In the genomic region with DNA sequence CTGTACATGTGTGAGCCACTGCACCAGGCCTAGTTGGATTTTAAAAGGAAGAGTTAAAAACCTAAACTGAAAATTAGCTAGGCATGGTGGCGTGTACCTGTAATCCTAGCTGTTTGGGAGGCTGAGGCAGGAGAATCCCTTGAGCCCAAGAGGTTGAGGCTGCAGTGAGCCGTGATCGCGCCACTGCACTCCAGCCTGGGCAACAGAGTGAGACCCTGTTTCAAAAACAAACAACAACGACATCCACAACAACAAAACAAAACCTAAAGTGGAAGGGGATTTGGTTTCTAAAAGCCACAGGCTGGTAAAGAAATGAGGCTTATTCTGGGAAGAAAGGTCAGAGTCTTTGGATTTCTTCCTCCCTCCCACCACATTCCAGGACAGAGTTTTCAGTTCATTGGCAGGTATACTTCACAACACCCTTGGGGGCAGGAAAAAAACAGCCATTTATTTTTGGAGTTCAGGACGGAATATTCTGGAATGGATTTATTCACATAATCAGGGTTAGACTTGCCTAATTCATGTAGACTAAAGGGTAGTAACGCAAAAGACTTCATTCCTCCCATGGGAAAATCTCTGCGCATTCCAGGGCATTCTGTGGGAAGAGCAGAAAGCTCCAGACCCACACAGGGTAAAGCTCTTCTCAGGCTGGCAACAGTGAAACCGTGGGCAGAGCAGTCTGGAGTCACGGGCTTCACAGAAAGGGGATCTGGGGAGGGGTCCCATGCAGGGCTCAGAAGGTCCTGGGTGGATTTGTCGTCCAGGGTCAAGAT, we compare ENCODE assay signal across 11 cellular contexts. TPM values are rescaled to one million over a fixed set of nuclear protein-coding genes. Genes with fewer than 3 reads are reported as not detected.
DNase-seq lines count a peak whose midpoint lies in the region; ATAC-seq and TF ChIP-seq lines count a peak whose summit lies in the region.
"Had no signal": no experiment of that assay in that cellular context is flagged by ENCODE, and none has a peak within 500 bp of the region (broad histone marks: within the 10 kb centered on the region; RNA-seq: fewer than 3 reads in every experiment).

No MANE protein-coding gene starts in this region.

- TF ChIP-seq EP300 in SK-N-SH (IDR thresholded peaks at IDR 0.05; ENCODE audit: borderline replicate concordance in 1 of 2, low read depth in 1 of 2, low read length in 1 of 2): no peak

- no peaks in the 10 kb centered on the region for H3K79me2 ChIP-seq in SK-N-SH (ENCODE audit: insufficient read depth)
- H3K79me2 ChIP-seq in fibroblast of lung (ENCODE audit: control insufficient read depth, insufficient read depth, low read length): no peaks in the 10 kb centered on the region

- TF ChIP-seq CTCF in SK-N-SH (IDR thresholded peaks at IDR 0.05) (no peak), fibroblast of lung (conservative IDR thresholded peaks at IDR 0.05 in 1 of 2, IDR thresholded peaks at IDR 0.05 in 1 of 2; ENCODE audit: low read depth in 1 of 2, low read length in 2 of 2) (no peak)

- H3K36me3 ChIP-seq in SK-N-SH (replicated peaks in 1 of 2; ENCODE audit: control insufficient read depth in 1 of 2, insufficient read depth in 2 of 2, low read length in 1 of 2) (no peaks in the 10 kb centered on the region), fibroblast of lung (ENCODE audit: control insufficient read depth, insufficient read depth, low read length) (no peaks in the 10 kb centered on the region)

- no peak for ATAC-seq in GM18870 (IDR thresholded peaks at IDR 0.05; ENCODE audit: unreplicated experiment)

- no peaks in the 10 kb centered on the region for H3K4me1 ChIP-seq in SK-N-SH (ENCODE audit: control insufficient read depth in 1 of 2, insufficient read depth in 2 of 2, low read depth in 1 of 2, low read length in 1 of 2)
- H3K4me1 ChIP-seq in fibroblast of lung (ENCODE audit: control insufficient read depth, extremely low read depth, insufficient read depth, low read length): peaks cover 6% of the 10 kb centered on the region

- DNase-seq in AG20443 (ENCODE audit: low spot score): peak; percentile 51
- no peak for DNase-seq in SK-N-SH
- DNase-seq in fibroblast of lung (ENCODE audit: low read depth in 2 of 2): peak in 1 of 2 donors; percentile 47
- DNase-seq in renal cortical epithelial cell (ENCODE audit: low read depth): peak; percentile 74
- DNase-seq in NCI-H510A treated with DMSO at 0.1 percent for 48 hours (lab: John Stamatoyannopoulos, UW): no peak
- no peak for DNase-seq in NCI-H82 treated with DMSO at 0.1 percent for 48 hours (lab: John Stamatoyannopoulos, UW; ENCODE audit: unreplicated experiment)
- no peak for DNase-seq in HUDEP-2 (lab: John Stamatoyannopoulos, UW; ENCODE audit: unreplicated experiment in 76 of 76)
- DNase-seq: activated T-cell treated with anti-CD3 and anti-CD28 coated beads, Interleukin-2, amount 50 U/mL, for 48 hours had no signal

- H3K9me3 ChIP-seq in SK-N-SH (no peaks in the 10 kb centered on the region), fibroblast of lung (ENCODE audit: control insufficient read depth, insufficient read depth, low read depth, low read length) (no peaks in the 10 kb centered on the region)

- 0 out of 2 replicates have a peak overlapping the region, but pooled peaks have one; percentile 19 for H3K4me2 ChIP-seq in SK-N-SH
- peak overlapping the region; percentile 51 for H3K4me2 ChIP-seq in fibroblast of lung (ENCODE audit: extremely low read depth, insufficient read depth, low read length)

- TF ChIP-seq RAD21 in SK-N-SH (IDR thresholded peaks at IDR 0.05; ENCODE audit: low read length): no peak

- H4K20me1 ChIP-seq in SK-N-SH (ENCODE audit: insufficient read depth) (no peaks in the 10 kb centered on the region), fibroblast of lung (ENCODE audit: control insufficient read depth, extremely low read depth, insufficient read depth, low read length) (no peaks in the 10 kb centered on the region)

- CTCF ChIA-PET in SK-N-SH (lab: Yijun Ruan, JAX): interaction anchor here (1.0 to 1.7 kb wide), 9 partner anchors 14 to 640 kb away, joined by 3 to 9 read pairs (median 3); no protein-coding TSS in a partner anchor

- no peaks in the 10 kb centered on the region for H3K9me2 ChIP-seq in SK-N-SH

- no peaks in the 10 kb centered on the region for H3K27me3 ChIP-seq in SK-N-SH (ENCODE audit: insufficient read depth)
- no peaks in the 10 kb centered on the region for H3K27me3 ChIP-seq in fibroblast of lung (ENCODE audit: control insufficient read depth, insufficient read depth, low read length)

- H2AFZ ChIP-seq in SK-N-SH (ENCODE audit: low read depth) (0 out of 2 replicates have a peak overlapping the region, but pooled peaks have one; percentile 29), fibroblast of lung (ENCODE audit: low read length) (no peak overlapping the region)

- 82% methylated on average over 11 of the region's 11 CpGs for WGBS in SK-N-SH (ENCODE audit: low lambda C conversion rate)

- H3F3A ChIP-seq in SK-N-SH (replicated peaks; ENCODE audit: insufficient read depth): no peaks in the 10 kb centered on the region

- no peak overlapping the region for H3K9ac ChIP-seq in SK-N-SH
- H3K9ac ChIP-seq in fibroblast of lung (ENCODE audit: insufficient read depth, low read length): peak overlapping the region; percentile 57

- POLR2A ChIA-PET in SK-N-SH (lab: Yijun Ruan, JAX): no interaction called here

- H3K4me3 ChIP-seq in SK-N-SH (ENCODE audit: low read depth in 2 of 2, low read length in 1 of 2): no peak overlapping the region
- H3K4me3 ChIP-seq in fibroblast of lung (replicated peaks in 1 of 4; ENCODE audit: control extremely low read depth in 1 of 4, insufficient read depth in 1 of 4, low read depth in 3 of 4, low read length in 4 of 4): no peak overlapping the region

- H3K27ac ChIP-seq in SK-N-SH (ENCODE audit: low read depth in 2 of 2, low read length in 1 of 2) (no peak overlapping the region), fibroblast of lung (ENCODE audit: insufficient read depth, low read length) (peak overlapping the region; percentile 67)

TF ChIP-seq in SK-N-SH, 30 proteins besides CTCF, POLR2A, EP300 and RAD21:
- TF ChIP-seq POLR2AphosphoS5 (IDR thresholded peaks at IDR 0.05; ENCODE audit: low read depth, low read length): no peak

RNA-seq across cellular contexts. Expression of a gene that starts 34.9 kb away (rescaled TPM):
- not detected in 2 replicates for polyA plus RNA-seq in SK-N-SH (2012; rRNA removed)
- not detected in 2 replicates for polyA plus RNA-seq in SK-N-SH (2012; cell fraction: cytosol; rRNA removed)
- polyA plus RNA-seq in SK-N-SH (2012; cell fraction: nucleus; rRNA removed): not detected in 2 replicates
- total RNA-seq in fibroblast of lung: not detected in 2 replicates
- polyA plus RNA-seq in fibroblast of lung: not detected in 2 replicates
- not detected in 2 replicates for polyA plus RNA-seq in fibroblast of lung (2012)
- not detected in 2 replicates for polyA minus RNA-seq in fibroblast of lung (ENCODE audit: low replicate concordance)
- not detected in 2 replicates for total RNA-seq in renal cortical epithelial cell
- total RNA-seq: epithelial cell of proximal tubule, mucosa of gallbladder had no signal

Comparison
In these comparisons a context has a peak if more than half of its experiments do, and no peak if none do; other contexts are left out.
1. DNase-seq: peak in AG20443 (single experiment) and renal cortical epithelial cell (single experiment); none in SK-N-SH (single experiment), NCI-H510A treated with DMSO at 0.1 percent for 48 hours (single experiment), NCI-H82 treated with DMSO at 0.1 percent for 48 hours (single experiment) and HUDEP-2 (0 of 76).